Comparison of ENCODE assay signal across 11 cellular contexts in genomic region chr11:60563553-60564235, GRCh38. TPM values are rescaled to one million over a fixed set of nuclear protein-coding genes. Genes with fewer than 3 reads are reported as not detected.
A peak's percentile ranks its signal among the peaks of the same experiment; 100 is the strongest.
DNase-seq lines count a peak whose midpoint lies in the region; ATAC-seq, FAIRE-seq and TF ChIP-seq lines count a peak whose summit lies in the region.
"Had no signal": no experiment of that assay in that cellular context is flagged by ENCODE, and none has a peak within 500 bp of the region (broad histone marks: within the 10 kb centered on the region; RNA-seq: fewer than 3 reads in every experiment).

No MANE protein-coding gene starts in this region.

- in situ Hi-C loops in HepG2 (cut with HindIII; ENCODE audit: extremely low pct_ligation_motif_present, low pct_unique_long_range_greater_than_20kb): no loop called here

- no peaks in the 10 kb centered on the region for H4K20me1 ChIP-seq in HepG2 (ENCODE audit: insufficient read depth, low read length)

- ATAC-seq in HepG2: no peak
- ATAC-seq in right lobe of liver: no peak
- peak; percentile 75 for ATAC-seq in activated B cell treated with CpG ODN at 0.5 μM for 24 hours (ENCODE audit: low read depth)

- no peaks in the 10 kb centered on the region for H3K4me1 ChIP-seq in HepG2 (ENCODE audit: insufficient read depth, low read length)
- no peaks in the 10 kb centered on the region for H3K4me1 ChIP-seq in right lobe of liver
- no peaks in the 10 kb centered on the region for H3K4me1 ChIP-seq in stomach
- no peaks in the 10 kb centered on the region for H3K4me1 ChIP-seq in Caco-2

- TF ChIP-seq EP300 in HepG2 (IDR thresholded peaks at IDR 0.05; ENCODE audit: low read depth in 2 of 2, low read length in 2 of 2): no peak
- TF ChIP-seq EP300 in HepG2 (CRISPR knock-in tag; IDR thresholded peaks at IDR 0.05; ENCODE audit: borderline replicate concordance): no peak
- no peak for TF ChIP-seq EP300 in stomach (IDR thresholded peaks at IDR 0.05)

- H3K9me3 Mint-ChIP-seq in activated B cell treated with CpG ODN at 0.5 μM for 24 hours (peaks cover 17% of the 10 kb centered on the region), Caco-2 (ENCODE audit: unreplicated experiment) (peaks cover 10% of the 10 kb centered on the region)

- no peak overlapping the region for H3K4me3 ChIP-seq in HepG2 (replicated peaks in 1 of 3; ENCODE audit: insufficient read depth in 1 of 3, low read depth in 2 of 3, low read length in 3 of 3)
- H3K4me3 ChIP-seq in right lobe of liver: no peak overlapping the region
- H3K4me3 ChIP-seq in stomach: no peak overlapping the region
- H3K4me3 ChIP-seq in Caco-2 (ENCODE audit: low read depth, low read length): no peak overlapping the region

- H3K4me2 ChIP-seq in HepG2 (ENCODE audit: low read depth, low read length): no peak overlapping the region

- no peak overlapping the region for H3K27ac Mint-ChIP-seq in activated B cell treated with CpG ODN at 0.5 μM for 24 hours
- H3K27ac Mint-ChIP-seq in Caco-2 (ENCODE audit: unreplicated experiment): no peak overlapping the region
- H3K27ac Mint-ChIP-seq: activated naive CD8-positive, alpha-beta T cell; T-helper 1 cell treated with Interleukin-12 subunit alpha and Interleukin-12 subunit beta and Interleukin-4 antibody, amounts not matched to agents 30 μg/mL and 1 μg/mL, for 36 hours had no signal

- FAIRE-seq in HepG2 (lab: Jason Lieb, UNC): no peak

- POLR2A ChIA-PET in HepG2 (lab: Yijun Ruan, JAX): no interaction called here
- POLR2A ChIA-PET in activated B cell treated with CpG ODN at 0.5 μM for 24 hours (lab: Charles Lee): no interaction called here
- POLR2A ChIA-PET in Caco-2 (lab: Charles Lee): no interaction called here

- H3K36me3 ChIP-seq in HepG2 (replicated peaks in 1 of 2; ENCODE audit: control insufficient read depth in 1 of 2, insufficient read depth in 2 of 2, low read length in 2 of 2) (no peaks in the 10 kb centered on the region), right lobe of liver (no peaks in the 10 kb centered on the region), stomach (no peaks in the 10 kb centered on the region), Caco-2 (ENCODE audit: control insufficient read depth, insufficient read depth, low read length) (no peaks in the 10 kb centered on the region)

- BruUV-seq in HepG2 (replicated peaks; lab: Mats Ljungman, UMichigan) (no TSS peak), Caco-2 (replicated peaks; lab: Mats Ljungman, UMichigan) (no TSS peak)

- TF ChIP-seq POLR2A in HepG2 (IDR thresholded peaks at IDR 0.05; ENCODE audit: insufficient read depth in 1 of 2, low read depth in 2 of 2, low read length in 2 of 2): no peak
- no peak for TF ChIP-seq POLR2A in right lobe of liver (IDR thresholded peaks at IDR 0.05)
- no peak for TF ChIP-seq POLR2A in stomach (IDR thresholded peaks at IDR 0.05)

- H3K4me1 Mint-ChIP-seq in activated B cell treated with CpG ODN at 0.5 μM for 24 hours: peaks cover 9% of the 10 kb centered on the region
- H3K4me1 Mint-ChIP-seq in Caco-2 (ENCODE audit: low read depth, unreplicated experiment): no peaks in the 10 kb centered on the region

- H3K36me3 Mint-ChIP-seq in activated B cell treated with CpG ODN at 0.5 μM for 24 hours (ENCODE audit: low read depth): peaks cover 7% of the 10 kb centered on the region
- H3K36me3 Mint-ChIP-seq in Caco-2 (ENCODE audit: insufficient read depth, unreplicated experiment): no peaks in the 10 kb centered on the region

- no peak for DNase-seq in HepG2 (ENCODE audit: low spot score)
- no peak for DNase-seq in right lobe of liver
- DNase-seq in NCI-H1105 (lab: John Stamatoyannopoulos, UW): peak; percentile 64
- no peak for DNase-seq in activated B cell treated with CpG ODN at 0.5 μM for 24 hours
- no peak for DNase-seq in stomach
- no peak for DNase-seq in Caco-2
- DNase-seq in hypothalamus (lab: John Stamatoyannopoulos, UW): no peak
- DNase-seq in NK-92 treated with Interleukin-12 subunit alpha and Interleukin-12 subunit beta, amount 100 ng/mL, for 24 hours (lab: John Stamatoyannopoulos, UW): no peak

- H3K9ac ChIP-seq in HepG2 (ENCODE audit: insufficient read depth, low read depth, low read length): no peak overlapping the region

- 38% methylated on average over 6 of the region's 8 CpGs for WGBS in HepG2 (ENCODE audit: low lambda C conversion rate)
- WGBS in right lobe of liver (ENCODE audit: insufficient coverage, low coverage, low lambda C conversion rate, missing lambda C conversion rate): 36% methylated on average over 4 of the region's 8 CpGs
- 62 to 70% (median 66%) methylated on average over 8 of the region's 8 CpGs for WGBS in stomach, 5 donors

- no peak for TF ChIP-seq RAD21 in HepG2 (CRISPR knock-in tag; IDR thresholded peaks at IDR 0.05)

- H3K79me2 ChIP-seq in HepG2 (ENCODE audit: insufficient read depth, low read length): no peaks in the 10 kb centered on the region

- intact Hi-C loops in HepG2 (cut with micrococcal nuclease; ENCODE audit: unreplicated experiment): no loop called here
- intact Hi-C loops in right lobe of liver (cut with DNase I): no loop called here
- intact Hi-C loops in activated B cell treated with CpG ODN at 0.5 μM for 24 hours (cut with micrococcal nuclease): no loop called here
- intact Hi-C loops in stomach (cut with DNase I; ENCODE audit: low total_unique reads): no loop called here
- intact Hi-C loops in Caco-2 (cut with micrococcal nuclease; ENCODE audit: unreplicated experiment): no loop called here

- H3K9me3 ChIP-seq in HepG2 (ENCODE audit: low read length): peaks cover 28% of the 10 kb centered on the region
- no peaks in the 10 kb centered on the region for H3K9me3 ChIP-seq in right lobe of liver
- H3K9me3 ChIP-seq in stomach: peaks cover 0 to 28% (median 16%) of the 10 kb centered on the region in 4 donors
- no peaks in the 10 kb centered on the region for H3K9me3 ChIP-seq in Caco-2

- H3K4me3 Mint-ChIP-seq in activated B cell treated with CpG ODN at 0.5 μM for 24 hours: no peak overlapping the region
- H3K4me3 Mint-ChIP-seq in Caco-2 (ENCODE audit: unreplicated experiment): no peak overlapping the region
- H3K4me3 Mint-ChIP-seq: activated naive CD8-positive, alpha-beta T cell; T-helper 1 cell treated with Interleukin-12 subunit alpha and Interleukin-12 subunit beta and Interleukin-4 antibody, amounts not matched to agents 30 μg/mL and 1 μg/mL, for 36 hours had no signal

- H3K27me3 Mint-ChIP-seq in activated B cell treated with CpG ODN at 0.5 μM for 24 hours (peaks cover 3% of the 10 kb centered on the region), Caco-2 (ENCODE audit: insufficient read depth, unreplicated experiment) (no peaks in the 10 kb centered on the region)

- TF ChIP-seq CTCF in HepG2 (CRISPR knock-in tag; IDR thresholded peaks at IDR 0.05): no peak
- TF ChIP-seq CTCF in right lobe of liver (IDR thresholded peaks at IDR 0.05): no peak
- no peak for TF ChIP-seq CTCF in activated B cell treated with CpG ODN at 0.5 μM for 24 hours (IDR thresholded peaks at IDR 0.05)
- no peak for TF ChIP-seq CTCF in stomach (IDR thresholded peaks at IDR 0.05)
- TF ChIP-seq CTCF in Caco-2 (IDR thresholded peaks at IDR 0.05; ENCODE audit: insufficient read depth in 1 of 2, low read depth in 1 of 2, low read length in 1 of 2, severe bottlenecking in 1 of 2, unreplicated experiment in 1 of 2): no peak

- H3K27me3 ChIP-seq in HepG2 (ENCODE audit: control insufficient read depth in 1 of 2, insufficient read depth in 2 of 2, low read length in 2 of 2) (no peaks in the 10 kb centered on the region), right lobe of liver (no peaks in the 10 kb centered on the region), stomach (no peaks in the 10 kb centered on the region), Caco-2 (replicated peaks; ENCODE audit: control insufficient read depth, insufficient read depth, low read length) (no peaks in the 10 kb centered on the region)

- no peak overlapping the region for H3K27ac ChIP-seq in HepG2 (ENCODE audit: extremely low read length, insufficient read depth, low read length)
- no peak overlapping the region for H3K27ac ChIP-seq in right lobe of liver
- no peak overlapping the region for H3K27ac ChIP-seq in stomach

- CTCF ChIA-PET in HepG2 (lab: Yijun Ruan, JAX; ENCODE audit: low intra/inter-chr PET ratio, low total read pairs): no interaction called here
- CTCF ChIA-PET in activated B cell treated with CpG ODN at 0.5 μM for 24 hours (lab: Charles Lee): no interaction called here
- CTCF ChIA-PET in Caco-2 (lab: Charles Lee): no interaction called here

- no peak overlapping the region for H2AFZ ChIP-seq in HepG2 (ENCODE audit: low read length)

TF ChIP-seq in HepG2, 621 proteins besides CTCF, POLR2A, EP300 and RAD21:
- TF ChIP-seq TP53 (CRISPR knock-in tag; conservative IDR thresholded peaks at IDR 0.05) (peak; percentile 88), ZNF776 (CRISPR knock-in tag; IDR thresholded peaks at IDR 0.05) (no peak)

RNA-seq across cellular contexts. Expression of gene MS4A13, which starts 48.5 kb away (rescaled TPM):
- total RNA-seq in HepG2 (2016; rRNA removed; fragmentation: Illumina TruSeq; extraction: Trizol): not detected in 2 replicates
- not detected in 2 replicates for total RNA-seq in HepG2 (2016; cell fraction: cytosol; rRNA removed; fragmentation: Illumina TruSeq; extraction: Trizol; ENCODE audit: low read depth)
- not detected in 2 replicates for total RNA-seq in HepG2 (2016; cell fraction: insoluble cytoplasmic fraction; rRNA removed; fragmentation: Illumina TruSeq; extraction: Trizol)
- total RNA-seq in HepG2 (2016; cell fraction: membrane; rRNA removed; fragmentation: Illumina TruSeq; extraction: Trizol): not detected in 2 replicates
- total RNA-seq in HepG2 (2016; cell fraction: nucleus; rRNA removed; fragmentation: Illumina TruSeq; extraction: Trizol): not detected in 2 replicates
- not detected in 2 replicates for polyA plus RNA-seq in HepG2 (2011; rRNA removed)
- polyA plus RNA-seq in HepG2 (2011; cell fraction: cytosol; rRNA removed): not detected in 2 replicates
- not detected in 2 replicates for polyA plus RNA-seq in HepG2 (2011; cell fraction: nucleus; rRNA removed)
- not detected in 2 replicates for polyA plus RNA-seq in HepG2 (2012)
- not detected in 2 replicates for polyA plus RNA-seq in HepG2 (2016; cell fraction: cytosol; fragmentation: Illumina TruSeq; extraction: Trizol; ENCODE audit: low read depth)
- not detected in 2 replicates for polyA plus RNA-seq in HepG2 (2016; cell fraction: insoluble cytoplasmic fraction; fragmentation: Illumina TruSeq; extraction: Trizol; ENCODE audit: low read depth)
- polyA plus RNA-seq in HepG2 (2016; cell fraction: membrane; fragmentation: Illumina TruSeq; extraction: Trizol; ENCODE audit: low read depth): not detected in 2 replicates
- polyA plus RNA-seq in HepG2 (2016; cell fraction: nucleus; fragmentation: Illumina TruSeq; extraction: Trizol; ENCODE audit: insufficient read depth, low read depth): not detected in 2 replicates
- polyA minus RNA-seq in HepG2 (2011; rRNA and poly(A)+ RNA removed; ENCODE audit: low replicate concordance): not detected in 2 replicates
- not detected in 2 replicates for polyA minus RNA-seq in HepG2 (2011; cell fraction: cytosol; rRNA and poly(A)+ RNA removed)
- not detected in 2 replicates for polyA minus RNA-seq in HepG2 (2011; cell fraction: nucleus; rRNA and poly(A)+ RNA removed)
- total RNA-seq in right lobe of liver: not detected
- total RNA-seq in activated B cell treated with CpG ODN at 0.5 μM for 24 hours: not detected in 2 replicates
- total RNA-seq in stomach: not detected
- polyA plus RNA-seq in stomach: not detected
- total RNA-seq in Caco-2 (2022): not detected in 2 replicates
- polyA plus RNA-seq: neural cell had no signal
